ENCODE assay signal across 21 cellular contexts in genomic region chr1:234897365-234897699, GRCh38.
"Had no signal": no experiment of that assay in that cellular context is flagged by ENCODE, and none has a peak within 500 bp of the region (broad histone marks: within the 10 kb centered on the region; RNA-seq: fewer than 3 reads in every experiment).

No MANE protein-coding gene starts in this region.

- H3K4me3 Mint-ChIP-seq: activated B cell treated with CpG ODN at 0.5 μM for 24 hours; activated CD4-positive, alpha-beta memory T cell treated with anti-CD3 and anti-CD28 coated beads for 36 hours; activated CD8-positive, alpha-beta memory T cell treated with anti-CD3 and anti-CD28 coated beads, Interleukin-2, amount 10 ng/mL, durations not matched to agents 7 days and 5 days; activated naive CD8-positive, alpha-beta T cell treated with anti-CD3 and anti-CD28 coated beads, Interleukin-2, amount 10 ng/mL, durations not matched to agents 7 days and 5 days; activated T-helper 17 cell treated with anti-CD3 and anti-CD28 coated beads, Interleukin-2, amount 50 U/mL, for 72 hours; central memory CD8-positive, alpha-beta T cell; endodermal cell had no signal

- H3K27me3 ChIP-seq: brain microvascular endothelial cell, colonic mucosa, pancreas, sigmoid colon, spleen, tibial artery had no signal

- H3K27ac ChIP-seq: brain microvascular endothelial cell, colonic mucosa, epithelial cell of prostate, spleen, tibial artery had no signal

- H3K27ac Mint-ChIP-seq: activated B cell treated with CpG ODN at 0.5 μM for 24 hours; activated CD4-positive, alpha-beta memory T cell treated with anti-CD3 and anti-CD28 coated beads for 36 hours; activated CD8-positive, alpha-beta memory T cell treated with anti-CD3 and anti-CD28 coated beads, Interleukin-2, amount 10 ng/mL, durations not matched to agents 7 days and 5 days; activated naive CD8-positive, alpha-beta T cell treated with anti-CD3 and anti-CD28 coated beads, Interleukin-2, amount 10 ng/mL, durations not matched to agents 7 days and 5 days; endodermal cell had no signal

- H3K4me1 Mint-ChIP-seq: activated B cell treated with CpG ODN at 0.5 μM for 24 hours had no signal

- H3K9me3 Mint-ChIP-seq: activated B cell treated with CpG ODN at 0.5 μM for 24 hours; activated CD4-positive, alpha-beta memory T cell treated with anti-CD3 and anti-CD28 coated beads for 36 hours; activated naive CD8-positive, alpha-beta T cell treated with anti-CD3 and anti-CD28 coated beads, Interleukin-2, amount 10 ng/mL, durations not matched to agents 7 days and 5 days; activated T-helper 17 cell treated with anti-CD3 and anti-CD28 coated beads, Interleukin-2, amount 50 U/mL, for 72 hours; central memory CD8-positive, alpha-beta T cell; endodermal cell had no signal

- H3K27me3 Mint-ChIP-seq: activated B cell treated with CpG ODN at 0.5 μM for 24 hours; activated CD4-positive, alpha-beta memory T cell treated with anti-CD3 and anti-CD28 coated beads for 36 hours; activated naive CD8-positive, alpha-beta T cell treated with anti-CD3 and anti-CD28 coated beads, Interleukin-2, amount 10 ng/mL, durations not matched to agents 7 days and 5 days; activated T-helper 17 cell treated with anti-CD3 and anti-CD28 coated beads, Interleukin-2, amount 50 U/mL, for 72 hours; central memory CD8-positive, alpha-beta T cell had no signal

- ATAC-seq: activated CD8-positive, alpha-beta memory T cell treated with anti-CD3 and anti-CD28 coated beads, Interleukin-2, amount 10 ng/mL, durations not matched to agents 7 days and 5 days; activated T-helper 17 cell treated with anti-CD3 and anti-CD28 coated beads, Interleukin-2, amount 50 U/mL, for 72 hours; pancreas had no signal

- DNase-seq: activated B cell treated with CpG ODN at 0.5 μM for 24 hours; activated CD4-positive, alpha-beta memory T cell treated with anti-CD3 and anti-CD28 coated beads for 36 hours; activated CD4-positive, alpha-beta T cell treated with anti-CD3 and anti-CD28 coated beads for 4 hours; activated CD8-positive, alpha-beta memory T cell treated with anti-CD3 and anti-CD28 coated beads, Interleukin-2, amount 10 ng/mL, durations not matched to agents 7 days and 5 days; activated naive CD4-positive, alpha-beta T cell; activated naive CD8-positive, alpha-beta T cell treated with anti-CD3 and anti-CD28 coated beads, Interleukin-2, amount 10 ng/mL, durations not matched to agents 7 days and 5 days; amygdala; brain microvascular endothelial cell; colonic mucosa; endodermal cell; foreskin fibroblast; hypothalamus; islet precursor cell; pancreas; sigmoid colon; spleen; stimulated activated naive CD4-positive, alpha-beta T cell had no signal

- H3K36me3 Mint-ChIP-seq: activated CD4-positive, alpha-beta memory T cell treated with anti-CD3 and anti-CD28 coated beads for 36 hours had no signal

- H3K4me3 ChIP-seq: colonic mucosa, pancreas, sigmoid colon, spleen, tibial artery had no signal

- H3K9me3 ChIP-seq: colonic mucosa, pancreas, sigmoid colon, spleen, tibial artery had no signal

- H3K36me3 ChIP-seq: brain microvascular endothelial cell, colonic mucosa, pancreas, sigmoid colon, spleen, tibial artery had no signal
